In genomic region chr19:33195711-33196347, GRCh38 we compare ENCODE assay signal across 10 cellular contexts. TPM values are rescaled to one million over a fixed set of nuclear protein-coding genes. Genes with fewer than 3 reads are reported as not detected.
DNase-seq lines count a peak whose midpoint lies in the region; TF ChIP-seq lines count a peak whose summit lies in the region.
"Had no signal": no experiment of that assay in that cellular context is flagged by ENCODE, and none has a peak within 500 bp of the region (broad histone marks: within the 10 kb centered on the region; RNA-seq: fewer than 3 reads in every experiment).

No MANE protein-coding gene starts in this region.

- H3K9me3 Mint-ChIP-seq in mesothelial cell of epicardium = no peaks in the 10 kb centered on the region
- no peaks in the 10 kb centered on the region for H3K9me3 Mint-ChIP-seq in type B pancreatic cell

- peak; percentile 10 for DNase-seq in SIG-M5 treated with dmso at 0.1 percent for 504 hours (lab: John Stamatoyannopoulos, UW; ENCODE audit: unreplicated experiment)
- DNase-seq in SIG-M5 (lab: John Stamatoyannopoulos, UW) = no peak
- DNase-seq in mesothelial cell of epicardium (ENCODE audit: low spot score in 2 of 2, unreplicated experiment in 2 of 2) = no peak
- peak; percentile 70 for DNase-seq in type B pancreatic cell (ENCODE audit: extremely low spot score, unreplicated experiment)
- DNase-seq in OCI-M1 (lab: John Stamatoyannopoulos, UW) = no peak
- no peak for DNase-seq in GF-D8 (lab: John Stamatoyannopoulos, UW)
- no peak for DNase-seq in iPS-NIHi11 (ENCODE audit: low spot score)
- DNase-seq: activated CD8-positive, alpha-beta memory T cell treated with anti-CD3 and anti-CD28 coated beads, Interleukin-2, amount 10 ng/mL, durations not matched to agents 7 days and 5 days; NCI-H2029 treated with DMSO at 0.1 percent for 48 hours had no signal

- no peaks in the 10 kb centered on the region for H3K4me1 ChIP-seq in endocrine pancreas (ENCODE audit: control insufficient read depth, insufficient read depth, low read length)

- H3K9me3 ChIP-seq in endocrine pancreas (ENCODE audit: control insufficient read depth, low read length) = no peaks in the 10 kb centered on the region

- H3K4me3 Mint-ChIP-seq in mesothelial cell of epicardium (peak overlapping the region; percentile 82), type B pancreatic cell (peak overlapping the region; percentile 89)
- H3K4me3 Mint-ChIP-seq: activated CD8-positive, alpha-beta memory T cell treated with anti-CD3 and anti-CD28 coated beads, Interleukin-2, amount 10 ng/mL, durations not matched to agents 7 days and 5 days had no signal

- TF ChIP-seq CTCF in mesothelial cell of epicardium (IDR thresholded peaks at IDR 0.05; ENCODE audit: unreplicated experiment) (no peak), type B pancreatic cell (conservative IDR thresholded peaks at IDR 0.05) (no peak)

- peaks cover 2% of the 10 kb centered on the region for H3K4me1 Mint-ChIP-seq in mesothelial cell of epicardium
- H3K4me1 Mint-ChIP-seq in type B pancreatic cell (ENCODE audit: unreplicated experiment) = no peaks in the 10 kb centered on the region

- H3K27me3 Mint-ChIP-seq in mesothelial cell of epicardium (ENCODE audit: low read depth) (peaks cover 19% of the 10 kb centered on the region), type B pancreatic cell (peaks cover 23% of the 10 kb centered on the region)

- no peak overlapping the region for H3K4me3 ChIP-seq in endocrine pancreas (ENCODE audit: control insufficient read depth, insufficient read depth, low read length)

- H3K27me3 ChIP-seq in endocrine pancreas (ENCODE audit: control insufficient read depth, insufficient read depth, low read length) = no peaks in the 10 kb centered on the region

- H3K27ac Mint-ChIP-seq in mesothelial cell of epicardium (no peak overlapping the region), type B pancreatic cell (no peak overlapping the region)
- H3K27ac Mint-ChIP-seq: activated CD8-positive, alpha-beta memory T cell treated with anti-CD3 and anti-CD28 coated beads, Interleukin-2, amount 10 ng/mL, durations not matched to agents 7 days and 5 days had no signal

- H3K36me3 Mint-ChIP-seq in mesothelial cell of epicardium (peaks cover 3% of the 10 kb centered on the region), type B pancreatic cell (no peaks in the 10 kb centered on the region)
- H3K36me3 Mint-ChIP-seq: activated CD8-positive, alpha-beta memory T cell treated with anti-CD3 and anti-CD28 coated beads, Interleukin-2, amount 10 ng/mL, durations not matched to agents 7 days and 5 days had no signal

- H3K36me3 ChIP-seq in endocrine pancreas (ENCODE audit: control insufficient read depth, insufficient read depth, low read length) = no peaks in the 10 kb centered on the region

- H3K9ac ChIP-seq in endocrine pancreas (ENCODE audit: control insufficient read depth, insufficient read depth, low read length) = peak overlapping the region; percentile 49

RNA-seq across cellular contexts. Expression of gene LRP3, which starts 1.7 kb away (rescaled TPM):
- total RNA-seq in mesothelial cell of epicardium = 28.3 to 34.1 TPM (median 29.5 TPM) in 3 replicates
- 24.2 and 49.6 TPM in 2 replicates for total RNA-seq in type B pancreatic cell (ENCODE audit: low replicate concordance)

RNA-seq across cellular contexts. Expression of gene SLC7A10, which starts 29.8 kb away (rescaled TPM):
- total RNA-seq in mesothelial cell of epicardium (0.91 to 1.1 TPM (median 0.92 TPM) in 3 replicates), type B pancreatic cell (ENCODE audit: low replicate concordance) (0.68 TPM in 1 of 2 replicates, not detected in the other)
- total RNA-seq: activated CD8-positive, alpha-beta memory T cell treated with anti-CD3 and anti-CD28 coated beads, Interleukin-2, amount 10 ng/mL, durations not matched to agents 7 days and 5 days had no signal

Comparison
In these comparisons a context has a peak if more than half of its experiments do, and no peak if none do; other contexts are left out.
1. DNase-seq: peak in SIG-M5 treated with dmso at 0.1 percent for 504 hours (single experiment) and type B pancreatic cell (single experiment); none in SIG-M5 (single experiment), mesothelial cell of epicardium (0 of 2), OCI-M1 (single experiment), GF-D8 (single experiment) and iPS-NIHi11 (single experiment).